In the genomic region with DNA sequence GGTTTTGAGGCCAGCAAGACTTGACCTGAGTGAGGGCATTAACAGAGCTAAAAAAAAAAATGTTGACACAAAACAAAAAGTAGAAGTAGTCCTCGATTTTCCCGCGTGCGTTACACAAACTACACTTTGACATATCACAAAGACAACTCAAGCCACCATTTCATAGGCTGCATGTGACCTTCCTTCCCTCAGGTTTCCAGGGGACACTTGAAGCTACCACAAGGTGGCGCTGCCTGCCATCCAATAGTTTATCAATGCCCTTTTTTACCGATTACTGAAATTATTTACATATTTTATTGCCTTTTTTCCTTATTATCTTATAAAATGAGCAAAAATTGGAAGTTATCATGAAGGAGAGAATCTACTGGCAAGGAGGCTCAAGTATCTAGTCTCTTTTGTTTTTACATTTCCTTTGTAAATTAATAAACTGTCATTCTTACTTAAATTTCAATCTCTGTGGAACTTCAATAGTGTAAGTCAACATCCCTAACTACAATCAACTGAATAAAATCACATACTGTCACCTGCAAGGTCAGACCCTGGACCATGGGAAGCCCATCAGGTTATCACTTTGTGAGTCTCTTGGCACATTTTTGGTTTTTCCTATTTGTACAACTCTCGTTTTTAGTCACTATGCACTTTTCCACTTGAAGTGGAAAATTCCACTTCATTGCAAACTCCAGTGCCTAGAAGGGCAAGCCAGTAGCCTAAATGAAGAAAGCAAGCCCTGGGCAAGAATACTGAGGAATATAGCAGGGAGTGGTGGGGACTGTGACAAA, we compare ENCODE assay signal across 8 cellular contexts.
DNase-seq lines count a peak whose midpoint lies in the region; ATAC-seq and TF ChIP-seq lines count a peak whose summit lies in the region.

No MANE protein-coding gene starts in this region.

- H3F3A ChIP-seq in neural cell (ENCODE audit: insufficient read depth, low read length, poor library complexity, severe bottlenecking): no peaks in the 10 kb centered on the region

- H3K36me3 ChIP-seq in neural cell (ENCODE audit: insufficient read depth, low read length) (no peaks in the 10 kb centered on the region), stomach (no peaks in the 10 kb centered on the region)

- no peak overlapping the region for H3K4me3 ChIP-seq in neural cell (ENCODE audit: low read length)
- H3K4me3 ChIP-seq in stomach: no peak overlapping the region

- WGBS in stomach, 5 donors: 3 to 8% (median 7%) methylated on average over 7 of the region's 7 CpGs

- no peaks in the 10 kb centered on the region for H3K27me3 ChIP-seq in neural cell (ENCODE audit: insufficient read depth, low read depth, low read length)
- no peaks in the 10 kb centered on the region for H3K27me3 ChIP-seq in stomach

- peak; percentile 77 for DNase-seq in SIG-M5 treated with dmso at 0.1 percent for 504 hours (lab: John Stamatoyannopoulos, UW; ENCODE audit: unreplicated experiment)
- DNase-seq in SIG-M5 (lab: John Stamatoyannopoulos, UW): no peak
- DNase-seq in HuH-7 (ENCODE audit: low spot score): peak; percentile 61
- peak; percentile 83 for DNase-seq in OCI-M1 (lab: John Stamatoyannopoulos, UW)
- DNase-seq in activated T-cell treated with anti-CD3 and anti-CD28 coated beads for 24 hours (ENCODE audit: low read depth): peak; percentile 66
- DNase-seq in stomach: peak; percentile 80

- no peaks in the 10 kb centered on the region for H3K9me3 ChIP-seq in neural cell (ENCODE audit: low read length)
- H3K9me3 ChIP-seq in stomach: no peaks in the 10 kb centered on the region

- H3K79me2 ChIP-seq in neural cell (replicated peaks; ENCODE audit: insufficient read depth, low read length): no peaks in the 10 kb centered on the region

- peak; percentile 95 for TF ChIP-seq CTCF in neural cell (IDR thresholded peaks at IDR 0.05; ENCODE audit: poor library complexity, severe bottlenecking)
- peak in 5 of 7 experiments; percentile 65 to 91 (median 89) for TF ChIP-seq CTCF in stomach (IDR thresholded peaks at IDR 0.05)

- no peak overlapping the region for H3K9ac ChIP-seq in neural cell (ENCODE audit: low read length)

- no peak for TF ChIP-seq POLR2A in stomach (IDR thresholded peaks at IDR 0.05)

- intact Hi-C loops in stomach (cut with DNase I; ENCODE audit: low total_unique reads): loop anchor here (10.0 kb wide), 1 partner anchor 100 kb away; no protein-coding TSS in a partner anchor

- peak; percentile 95 for TF ChIP-seq RAD21 in neural cell (conservative IDR thresholded peaks at IDR 0.05)

- H2AFZ ChIP-seq in neural cell (ENCODE audit: low read depth, low read length): no peak overlapping the region

- H3K27ac ChIP-seq in neural cell (ENCODE audit: low read length) (no peak overlapping the region), stomach (no peak overlapping the region)

- peaks cover 0 to 30% (median 6%) of the 10 kb centered on the region in 4 donors for H3K4me1 ChIP-seq in stomach

- ATAC-seq in esophagus mucosa: peak; percentile 51

- TF ChIP-seq EP300 in neural cell (conservative IDR thresholded peaks at IDR 0.05; ENCODE audit: poor library complexity, severe bottlenecking) (no peak), stomach (IDR thresholded peaks at IDR 0.05) (no peak)

- no peak overlapping the region for H3K4me2 ChIP-seq in neural cell (ENCODE audit: low read length)

- H4K20me1 ChIP-seq in neural cell (ENCODE audit: insufficient read depth): no peaks in the 10 kb centered on the region

- no peaks in the 10 kb centered on the region for H3K9me2 ChIP-seq in neural cell (ENCODE audit: insufficient read depth, low read length)

TF ChIP-seq in neural cell, 6 proteins besides CTCF, POLR2A, EP300 and RAD21:
- TF ChIP-seq SMC3 (conservative IDR thresholded peaks at IDR 0.05; ENCODE audit: poor library complexity) (peak; percentile 92), TAF1 (IDR thresholded peaks at IDR 0.05; ENCODE audit: low read depth) (no peak)
